11 cellular contexts compared by ENCODE assay signal in the genomic region with DNA sequence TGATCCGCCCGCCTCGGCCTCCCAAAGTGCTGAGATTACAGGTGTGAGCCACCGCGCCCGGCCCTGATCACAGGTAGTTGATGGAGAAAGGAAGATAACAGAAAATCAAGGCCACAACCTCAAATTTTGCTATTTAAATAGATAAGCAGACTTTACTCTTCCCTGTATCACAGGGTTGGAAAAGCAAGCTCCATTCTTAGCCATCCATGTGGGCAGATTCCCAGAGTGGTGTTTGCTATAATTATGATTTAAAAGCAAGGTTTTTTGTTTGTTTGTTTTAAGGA. TPM values are rescaled to one million over a fixed set of nuclear protein-coding genes. Genes with fewer than 3 reads are reported as not detected.
DNase-seq lines count a peak whose midpoint lies in the region; ATAC-seq, FAIRE-seq and TF ChIP-seq lines count a peak whose summit lies in the region.
"Had no signal": no experiment of that assay in that cellular context is flagged by ENCODE, and none has a peak within 500 bp of the region (broad histone marks: within the 10 kb centered on the region; RNA-seq: fewer than 3 reads in every experiment).

No MANE protein-coding gene starts in this region.

- H3K9me3 ChIP-seq in Caco-2 (no peaks in the 10 kb centered on the region), astrocyte (ENCODE audit: insufficient read depth, low read depth, low read length) (no peaks in the 10 kb centered on the region)

- TF ChIP-seq CTCF in 22Rv1 (IDR thresholded peaks at IDR 0.05) (no peak), Caco-2 (IDR thresholded peaks at IDR 0.05; ENCODE audit: insufficient read depth in 1 of 2, low read depth in 1 of 2, low read length in 1 of 2, severe bottlenecking in 1 of 2, unreplicated experiment in 1 of 2) (no peak), astrocyte (IDR thresholded peaks at IDR 0.05; ENCODE audit: insufficient read depth, low read depth, low read length) (no peak), nephron (IDR thresholded peaks at IDR 0.05; ENCODE audit: unreplicated experiment in 3 of 3) (no peak)

- no peak overlapping the region for H3K4me2 ChIP-seq in astrocyte (ENCODE audit: low read length)

- no peaks in the 10 kb centered on the region for H3K79me2 ChIP-seq in astrocyte (ENCODE audit: insufficient read depth, low read length)

- DNase-seq in Caco-2 (peak in 1 of 2 experiments; percentile 13), astrocyte (ENCODE audit: low read depth) (no peak), cerebellum (ENCODE audit: low spot score) (no peak), GDM1 (lab: John Stamatoyannopoulos, UW) (no peak)
- DNase-seq in stimulated activated CD4-positive, alpha-beta T cell treated with anti-CD3 and anti-CD28 coated beads, Interleukin-12 subunit alpha, Interleukin-12 subunit beta, amount 100 ng/mL, for 4 hours, result no peak
- DNase-seq: effector CD4-positive, alpha-beta T cell; NCI-H510A had no signal

- FAIRE-seq in astrocyte (lab: Jason Lieb, UNC), result no peak

- intact Hi-C loops in Caco-2 (cut with micrococcal nuclease; ENCODE audit: unreplicated experiment), result loop anchor here (5.0 kb wide), 1 partner anchor 141 kb away; the partner anchor contains the start of genes PTRH2 and VMP1

- peak overlapping the region; percentile 98 for H3K27ac Mint-ChIP-seq in Caco-2 (ENCODE audit: unreplicated experiment)
- peak overlapping the region; percentile 55 for H3K27ac Mint-ChIP-seq in astrocyte (ENCODE audit: unreplicated experiment)
- H3K27ac Mint-ChIP-seq in nephron, result peak overlapping the region in 2 of 3 experiments; percentile 84 to 97

- CTCF ChIA-PET in Caco-2 (lab: Charles Lee), result interaction anchor here (1.0 to 2.5 kb wide), 2 partner anchors 11 kb away, joined by 5 to 9 read pairs; no protein-coding TSS in a partner anchor

- no peak overlapping the region for H3K9ac ChIP-seq in astrocyte (ENCODE audit: low read length)

- no peaks in the 10 kb centered on the region for H3K27me3 ChIP-seq in Caco-2 (replicated peaks; ENCODE audit: control insufficient read depth, insufficient read depth, low read length)
- H3K27me3 ChIP-seq in astrocyte (ENCODE audit: insufficient read depth, low read length), result no peaks in the 10 kb centered on the region

- no peaks in the 10 kb centered on the region for H3K36me3 ChIP-seq in Caco-2 (ENCODE audit: control insufficient read depth, insufficient read depth, low read length)
- H3K36me3 ChIP-seq in astrocyte (ENCODE audit: insufficient read depth, low read length), result no peaks in the 10 kb centered on the region

- H3K36me3 Mint-ChIP-seq in Caco-2 (ENCODE audit: insufficient read depth, unreplicated experiment) (peaks cover 79% of the 10 kb centered on the region), astrocyte (ENCODE audit: low read depth, unreplicated experiment) (no peaks in the 10 kb centered on the region), nephron (ENCODE audit: low read depth) (peaks cover under 1% of the 10 kb centered on the region)

- H3K27me3 Mint-ChIP-seq in Caco-2 (ENCODE audit: insufficient read depth, unreplicated experiment), result no peaks in the 10 kb centered on the region
- no peaks in the 10 kb centered on the region for H3K27me3 Mint-ChIP-seq in astrocyte (ENCODE audit: low read depth, unreplicated experiment)
- no peaks in the 10 kb centered on the region for H3K27me3 Mint-ChIP-seq in nephron (ENCODE audit: low read depth)
- H3K27me3 Mint-ChIP-seq: activated CD4-positive, alpha-beta T cell treated with anti-CD3 and anti-CD28 coated beads for 36 hours had no signal

- H3K4me3 Mint-ChIP-seq in Caco-2 (ENCODE audit: unreplicated experiment), result no peak overlapping the region
- no peak overlapping the region for H3K4me3 Mint-ChIP-seq in astrocyte (ENCODE audit: unreplicated experiment)
- H3K4me3 Mint-ChIP-seq in nephron, result no peak overlapping the region

- H3K9me3 Mint-ChIP-seq in Caco-2 (ENCODE audit: unreplicated experiment) (no peaks in the 10 kb centered on the region), astrocyte (ENCODE audit: unreplicated experiment) (no peaks in the 10 kb centered on the region), nephron (no peaks in the 10 kb centered on the region)

- peaks cover 71% of the 10 kb centered on the region for H3K4me1 Mint-ChIP-seq in Caco-2 (ENCODE audit: low read depth, unreplicated experiment)
- H3K4me1 Mint-ChIP-seq in astrocyte (ENCODE audit: low read depth, unreplicated experiment), result peaks cover 39% of the 10 kb centered on the region
- H3K4me1 Mint-ChIP-seq in nephron, result peaks cover 63% of the 10 kb centered on the region

- BruUV-seq in Caco-2 (replicated peaks; lab: Mats Ljungman, UMichigan), result no TSS peak

- no peak for ATAC-seq in GM21447 (IDR thresholded peaks at IDR 0.05; ENCODE audit: unreplicated experiment)

- H3K4me1 ChIP-seq in Caco-2 (peaks cover 84% of the 10 kb centered on the region), astrocyte (ENCODE audit: insufficient read depth, low read length) (peaks cover 30% of the 10 kb centered on the region)

- no peak overlapping the region for H3K4me3 ChIP-seq in Caco-2 (ENCODE audit: low read depth, low read length)
- no peak overlapping the region for H3K4me3 ChIP-seq in astrocyte (ENCODE audit: insufficient read depth, low read depth, low read length)

- no peaks in the 10 kb centered on the region for H4K20me1 ChIP-seq in astrocyte (ENCODE audit: insufficient read depth, low read length)

- H2AFZ ChIP-seq in astrocyte (ENCODE audit: low read depth, low read length), result no peak overlapping the region

- POLR2A ChIA-PET in Caco-2 (lab: Charles Lee), result interaction anchor here (0.6 kb wide), 2 partner anchors 11 to 20 kb away, joined by 3 to 6 read pairs; no protein-coding TSS in a partner anchor

- H3K27ac ChIP-seq in 22Rv1 (peak overlapping the region; percentile 100), astrocyte (ENCODE audit: low read depth, low read length) (no peak overlapping the region)

RNA-seq across cellular contexts. Expression of gene TUBD1, which starts 44.4 kb away (rescaled TPM):
- 22.5 and 23.6 TPM in 2 replicates for total RNA-seq in Caco-2 (2022)
- 9.0 and 9.2 TPM in 2 replicates for total RNA-seq in astrocyte
- total RNA-seq in cerebellum, result 12.6 TPM

RNA-seq across cellular contexts. Expression of gene RPS6KB1, which starts 44.6 kb away (rescaled TPM):
- total RNA-seq in Caco-2 (2022), result 66.9 and 68.3 TPM in 2 replicates
- total RNA-seq in astrocyte, result 33.4 and 41.7 TPM in 2 replicates
- total RNA-seq in cerebellum, result 46.0 TPM
